In genomic region chr3:129605593-129606521, GRCh38 we compare ENCODE assay signal across 1 cellular context.
TF ChIP-seq lines count a peak whose summit lies in the region.

No MANE protein-coding gene starts in this region.

TF ChIP-seq in HepG2, 621 proteins besides CTCF, POLR2A, EP300 and RAD21 (continued from another document):
- TF ChIP-seq, protein P1, sequence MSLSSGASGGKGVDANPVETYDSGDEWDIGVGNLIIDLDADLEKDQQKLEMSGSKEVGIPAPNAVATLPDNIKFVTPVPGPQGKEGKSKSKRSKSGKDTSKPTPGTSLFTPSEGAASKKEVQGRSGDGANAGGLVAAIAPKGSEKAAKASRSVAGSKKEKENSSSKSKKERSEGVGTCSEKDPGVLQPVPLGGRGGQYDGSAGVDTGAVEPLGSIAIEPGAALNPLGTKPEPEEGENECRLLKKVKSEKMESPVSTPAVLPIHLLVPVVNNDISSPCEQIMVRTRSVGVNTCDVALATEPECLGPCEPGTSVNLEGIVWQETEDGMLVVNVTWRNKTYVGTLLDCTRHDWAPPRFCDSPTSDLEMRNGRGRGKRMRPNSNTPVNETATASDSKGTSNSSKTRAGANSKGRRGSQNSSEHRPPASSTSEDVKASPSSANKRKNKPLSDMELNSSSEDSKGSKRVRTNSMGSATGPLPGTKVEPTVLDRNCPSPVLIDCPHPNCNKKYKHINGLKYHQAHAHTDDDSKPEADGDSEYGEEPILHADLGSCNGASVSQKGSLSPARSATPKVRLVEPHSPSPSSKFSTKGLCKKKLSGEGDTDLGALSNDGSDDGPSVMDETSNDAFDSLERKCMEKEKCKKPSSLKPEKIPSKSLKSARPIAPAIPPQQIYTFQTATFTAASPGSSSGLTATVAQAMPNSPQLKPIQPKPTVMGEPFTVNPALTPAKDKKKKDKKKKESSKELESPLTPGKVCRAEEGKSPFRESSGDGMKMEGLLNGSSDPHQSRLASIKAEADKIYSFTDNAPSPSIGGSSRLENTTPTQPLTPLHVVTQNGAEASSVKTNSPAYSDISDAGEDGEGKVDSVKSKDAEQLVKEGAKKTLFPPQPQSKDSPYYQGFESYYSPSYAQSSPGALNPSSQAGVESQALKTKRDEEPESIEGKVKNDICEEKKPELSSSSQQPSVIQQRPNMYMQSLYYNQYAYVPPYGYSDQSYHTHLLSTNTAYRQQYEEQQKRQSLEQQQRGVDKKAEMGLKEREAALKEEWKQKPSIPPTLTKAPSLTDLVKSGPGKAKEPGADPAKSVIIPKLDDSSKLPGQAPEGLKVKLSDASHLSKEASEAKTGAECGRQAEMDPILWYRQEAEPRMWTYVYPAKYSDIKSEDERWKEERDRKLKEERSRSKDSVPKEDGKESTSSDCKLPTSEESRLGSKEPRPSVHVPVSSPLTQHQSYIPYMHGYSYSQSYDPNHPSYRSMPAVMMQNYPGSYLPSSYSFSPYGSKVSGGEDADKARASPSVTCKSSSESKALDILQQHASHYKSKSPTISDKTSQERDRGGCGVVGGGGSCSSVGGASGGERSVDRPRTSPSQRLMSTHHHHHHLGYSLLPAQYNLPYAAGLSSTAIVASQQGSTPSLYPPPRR (CRISPR knock-in tag; IDR thresholded peaks at IDR 0.05; ENCODE audit: borderline replicate concordance) = 0 out of 2 replicates have a peak, but pooled peaks have one; percentile 16
- TF ChIP-seq, protein P2, sequence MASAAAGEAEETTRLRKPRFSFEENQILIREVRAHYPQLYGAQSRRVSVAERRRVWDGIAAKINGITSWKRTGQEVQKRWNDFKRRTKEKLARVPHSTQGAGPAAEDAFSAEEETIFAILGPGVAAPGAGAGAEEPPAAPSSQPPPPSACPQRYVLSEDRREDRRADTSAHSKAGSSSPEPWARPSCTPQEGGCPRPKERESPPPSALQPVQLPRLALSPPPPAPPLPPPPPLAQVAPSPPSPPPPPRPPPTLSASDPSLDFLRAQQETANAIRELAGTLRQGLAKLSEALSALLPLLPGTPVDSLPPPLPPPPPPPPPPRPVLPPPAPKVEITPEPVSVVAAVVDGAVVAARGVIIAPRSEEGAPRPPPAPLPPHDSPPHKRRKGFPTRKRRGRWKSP (CRISPR knock-in tag; IDR thresholded peaks at IDR 0.05) = peak; percentile 91
